Comparison of ENCODE assay signal across 16 cellular contexts in genomic region chr22:39219071-39220050, GRCh38. TPM values are rescaled to one million over a fixed set of nuclear protein-coding genes. Genes with fewer than 3 reads are reported as not detected.
DNase-seq lines count a peak whose midpoint lies in the region; TF ChIP-seq lines count a peak whose summit lies in the region.
"Had no signal": no experiment of that assay in that cellular context is flagged by ENCODE, and none has a peak within 500 bp of the region (broad histone marks: within the 10 kb centered on the region; RNA-seq: fewer than 3 reads in every experiment).

No MANE protein-coding gene starts in this region.

- TF ChIP-seq CTCF in suprapubic skin (IDR thresholded peaks at IDR 0.05): no peak

- no peak overlapping the region for H3K27ac ChIP-seq in suprapubic skin
- H3K27ac ChIP-seq: tibial nerve had no signal

- WGBS in suprapubic skin: 74% methylated on average over 14 of the region's 16 CpGs

- no peak overlapping the region for H3K4me3 ChIP-seq in suprapubic skin
- H3K4me3 ChIP-seq: tibial nerve had no signal

- TF ChIP-seq EP300 in suprapubic skin (IDR thresholded peaks at IDR 0.05): no peak

- H3K9me3 ChIP-seq in suprapubic skin: no peaks in the 10 kb centered on the region

- no peak for TF ChIP-seq POLR2A in suprapubic skin (IDR thresholded peaks at IDR 0.05)

- no peaks in the 10 kb centered on the region for H3K27me3 ChIP-seq in suprapubic skin
- H3K27me3 ChIP-seq: tibial nerve had no signal

- peaks cover 29% of the 10 kb centered on the region for H3K4me1 ChIP-seq in suprapubic skin

- DNase-seq in activated effector memory CD4-positive, alpha-beta T cell treated with anti-CD3 and anti-CD28 coated beads, Interleukin-2, amount 50 U/mL, for 16 hours: peak; percentile 44
- DNase-seq in activated effector memory CD4-positive, alpha-beta T cell treated with Interleukin-2 at 50 U/mL for 16 hours: no peak
- DNase-seq in M059J (ENCODE audit: low read depth) (peak; percentile 42), islet precursor cell (peak; percentile 37), suprapubic skin (ENCODE audit: low spot score in 2 of 2) (peak; percentile 50 to 52), cerebellar cortex (ENCODE audit: low spot score) (no peak)
- DNase-seq in activated CD4-positive, alpha-beta T cell treated with anti-CD3 and anti-CD28 coated beads, Interleukin-2, amount 50 U/mL, for 4 hours: no peak
- DNase-seq in stimulated activated CD4-positive, alpha-beta T cell treated with anti-CD3 and anti-CD28 coated beads, Interleukin-12 subunit alpha, Interleukin-12 subunit beta, amount 100 ng/mL, for 4 hours: no peak
- DNase-seq: activated CD4-positive, alpha-beta memory T cell treated with anti-CD3 and anti-CD28 coated beads, Interleukin-2, amount 10 ng/mL, durations not matched to agents 7 days and 5 days; activated naive CD4-positive, alpha-beta T cell treated with Interleukin-2 at 50 U/mL for 16 hours; foreskin melanocyte; KG1; NCI-H187; Right ventricle myocardium superior; T-helper 9 cell had no signal

- H3K36me3 ChIP-seq in suprapubic skin: peaks cover 7% of the 10 kb centered on the region

RNA-seq across cellular contexts. Expression of gene PDGFB, which starts 25.4 kb away (rescaled TPM):
- total RNA-seq in M059J (2014; rRNA removed; shearing (Covaris generic)): 4.5 and 7.2 TPM in 2 replicates
- 10 to 100 TPM; 10.5 to 20.6 (median 12.0) TPM for total RNA-seq in suprapubic skin

Comparison
In these comparisons a context has a peak if more than half of its experiments do, and no peak if none do; other contexts are left out.
1. DNase-seq: peak in activated effector memory CD4-positive, alpha-beta T cell treated with anti-CD3 and anti-CD28 coated beads, Interleukin-2, amount 50 U/mL, for 16 hours (single experiment), M059J (single experiment), islet precursor cell (single experiment) and suprapubic skin (2 of 2); none in activated effector memory CD4-positive, alpha-beta T cell treated with Interleukin-2 at 50 U/mL for 16 hours (single experiment), cerebellar cortex (single experiment), activated CD4-positive, alpha-beta T cell treated with anti-CD3 and anti-CD28 coated beads, Interleukin-2, amount 50 U/mL, for 4 hours (0 of 2) and stimulated activated CD4-positive, alpha-beta T cell treated with anti-CD3 and anti-CD28 coated beads, Interleukin-12 subunit alpha, Interleukin-12 subunit beta, amount 100 ng/mL, for 4 hours (single experiment).